In genomic region chr2:8118940-8119781, GRCh38 we compare ENCODE assay signal across 15 cellular contexts.
A peak's percentile ranks its signal among the peaks of the same experiment; 100 is the strongest.
DNase-seq lines count a peak whose midpoint lies in the region; ATAC-seq and TF ChIP-seq lines count a peak whose summit lies in the region.
"Had no signal": no experiment of that assay in that cellular context is flagged by ENCODE, and none has a peak within 500 bp of the region (broad histone marks: within the 10 kb centered on the region; RNA-seq: fewer than 3 reads in every experiment).

No MANE protein-coding gene starts in this region.

- H3K4me3 ChIP-seq in hepatocyte: no peak overlapping the region
- no peak overlapping the region for H3K4me3 ChIP-seq in ovary
- H3K4me3 ChIP-seq: uterus had no signal

- H3K36me3 ChIP-seq in hepatocyte (replicated peaks; ENCODE audit: insufficient read depth, low read depth): no peaks in the 10 kb centered on the region
- H3K36me3 ChIP-seq in ovary: no peaks in the 10 kb centered on the region
- H3K36me3 ChIP-seq: uterus had no signal

- H3K9me2 ChIP-seq in hepatocyte (replicated peaks; ENCODE audit: insufficient read depth): no peaks in the 10 kb centered on the region

- H3K9me3 ChIP-seq in hepatocyte (ENCODE audit: low read depth) (no peaks in the 10 kb centered on the region), ovary (no peaks in the 10 kb centered on the region)
- H3K9me3 ChIP-seq: uterus had no signal

- TF ChIP-seq CTCF in natural killer cell (IDR thresholded peaks at IDR 0.05) (no peak), hepatocyte (IDR thresholded peaks at IDR 0.05; ENCODE audit: poor library complexity) (no peak), ovary (IDR thresholded peaks at IDR 0.05) (no peak)

- peak overlapping the region; percentile 54 for H3K4me3 Mint-ChIP-seq in natural killer cell treated with Interleukin-12 subunit alpha and Interleukin-12 subunit beta and Interleukin-15 and Interleukin-18, amount 100 ng/mL, for 72 hours
- H3K4me3 Mint-ChIP-seq in natural killer cell: no peak overlapping the region

- H3K9me3 Mint-ChIP-seq in natural killer cell treated with Interleukin-12 subunit alpha and Interleukin-12 subunit beta and Interleukin-15 and Interleukin-18, amount 100 ng/mL, for 72 hours: no peaks in the 10 kb centered on the region
- H3K9me3 Mint-ChIP-seq in natural killer cell: no peaks in the 10 kb centered on the region

- no peaks in the 10 kb centered on the region for H3K27me3 Mint-ChIP-seq in natural killer cell treated with Interleukin-12 subunit alpha and Interleukin-12 subunit beta and Interleukin-15 and Interleukin-18, amount 100 ng/mL, for 72 hours
- H3K27me3 Mint-ChIP-seq in natural killer cell (ENCODE audit: low read depth in 2 of 2): no peaks in the 10 kb centered on the region

- H3K27me3 ChIP-seq in hepatocyte: no peaks in the 10 kb centered on the region
- H3K27me3 ChIP-seq in ovary: no peaks in the 10 kb centered on the region
- H3K27me3 ChIP-seq: uterus had no signal

- TF ChIP-seq EP300 in ovary (IDR thresholded peaks at IDR 0.05): no peak

- H4K20me1 ChIP-seq in hepatocyte (ENCODE audit: insufficient read depth, poor library complexity, severe bottlenecking): no peaks in the 10 kb centered on the region

- WGBS in hepatocyte (ENCODE audit: low lambda C conversion rate, missing lambda C conversion rate): 79% methylated on average over 14 of the region's 14 CpGs
- WGBS in ovary, 3 donors: 77 to 80% (median 79%) methylated on average over 14 of the region's 14 CpGs

- intact Hi-C loops in natural killer cell (cut with micrococcal nuclease) (no loop called here), ovary (cut with DNase I) (no loop called here)

- no peak for TF ChIP-seq POLR2A in ovary (IDR thresholded peaks at IDR 0.05)

- peak overlapping the region; percentile 91 for H3K27ac ChIP-seq in hepatocyte
- peak overlapping the region; percentile 7 to 70 for H3K27ac ChIP-seq in ovary

- no peaks in the 10 kb centered on the region for H3K36me3 Mint-ChIP-seq in natural killer cell treated with Interleukin-12 subunit alpha and Interleukin-12 subunit beta and Interleukin-15 and Interleukin-18, amount 100 ng/mL, for 72 hours
- H3K36me3 Mint-ChIP-seq in natural killer cell: peaks cover 7% of the 10 kb centered on the region

- peaks cover 21 to 31% of the 10 kb centered on the region in 2 donors for H3K4me1 Mint-ChIP-seq in natural killer cell treated with Interleukin-12 subunit alpha and Interleukin-12 subunit beta and Interleukin-15 and Interleukin-18, amount 100 ng/mL, for 72 hours (ENCODE audit: low read depth in 2 of 2)
- peaks cover 32 to 37% of the 10 kb centered on the region in 2 donors for H3K4me1 Mint-ChIP-seq in natural killer cell

- no peaks in the 10 kb centered on the region for H3K79me2 ChIP-seq in hepatocyte

- H3K4me2 ChIP-seq in hepatocyte: peak overlapping the region; percentile 44

- H3K4me1 ChIP-seq in hepatocyte (ENCODE audit: insufficient read depth): peaks cover 42% of the 10 kb centered on the region
- peaks cover 11% of the 10 kb centered on the region for H3K4me1 ChIP-seq in ovary (ENCODE audit: insufficient read depth)
- H3K4me1 ChIP-seq: uterus had no signal

- H3K27ac Mint-ChIP-seq in natural killer cell treated with Interleukin-12 subunit alpha and Interleukin-12 subunit beta and Interleukin-15 and Interleukin-18, amount 100 ng/mL, for 72 hours: peak overlapping the region; percentile 19 to 58
- H3K27ac Mint-ChIP-seq in natural killer cell: no peak overlapping the region

- H2AFZ ChIP-seq in hepatocyte: no peak overlapping the region

- DNase-seq in natural killer cell treated with Interleukin-12 subunit alpha and Interleukin-12 subunit beta and Interleukin-15 and Interleukin-18, amount 100 ng/mL, for 72 hours (ENCODE audit: low spot score): no peak
- DNase-seq in natural killer cell (no peak), hepatocyte (ENCODE audit: low spot score) (peak; percentile 37), ovary (peak in 1 of 5 donors; percentile 16), NCI-H2029 (lab: John Stamatoyannopoulos, UW) (no peak), NCI-H1092 treated with DMSO at 0.1 percent for 48 hours (lab: John Stamatoyannopoulos, UW) (no peak), 8988T (no peak)
- DNase-seq: activated effector memory CD4-positive, alpha-beta T cell treated with anti-CD3 and anti-CD28 coated beads, Interleukin-2, amount 50 U/mL, for 16 hours; caudate nucleus; DND-41; HCEC 1CT; NCI-H2227 treated with DMSO at 0.1 percent for 48 hours; OCI-M1; uterus had no signal

- ATAC-seq in natural killer cell treated with Interleukin-12 subunit alpha and Interleukin-12 subunit beta and Interleukin-15 and Interleukin-18, amount 100 ng/mL, for 72 hours: no peak
- ATAC-seq in natural killer cell (no peak), GM18907 (IDR thresholded peaks at IDR 0.05; ENCODE audit: unreplicated experiment) (no peak)

Comparison
In these comparisons a context has a peak if more than half of its experiments do, and no peak if none do; other contexts are left out.
1. H3K27ac Mint-ChIP-seq: peak in natural killer cell treated with Interleukin-12 subunit alpha and Interleukin-12 subunit beta and Interleukin-15 and Interleukin-18, amount 100 ng/mL, for 72 hours (2 of 2); none in natural killer cell (0 of 2).